In the genomic region with DNA sequence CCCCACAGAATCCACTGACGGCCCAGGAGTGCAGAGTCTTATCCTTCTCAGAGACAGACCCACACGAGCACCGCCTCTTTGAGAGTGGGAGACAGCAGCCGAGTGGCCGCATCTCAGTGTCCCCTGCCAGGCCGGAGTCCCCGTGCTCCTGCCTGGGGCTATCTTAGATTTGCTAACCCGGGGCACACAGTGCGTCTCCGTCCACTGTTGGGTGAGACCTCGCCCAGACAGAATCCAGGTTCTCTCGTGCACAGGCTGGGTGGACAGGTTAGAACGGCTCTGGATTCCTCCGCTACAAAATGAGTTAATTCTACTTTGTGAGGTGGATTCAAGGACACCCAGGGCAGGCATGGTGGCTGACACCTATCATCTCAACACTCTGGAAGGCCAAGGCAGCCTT, we compare ENCODE assay signal across 21 cellular contexts.
DNase-seq lines count a peak whose midpoint lies in the region; FAIRE-seq and TF ChIP-seq lines count a peak whose summit lies in the region.
"Had no signal": no experiment of that assay in that cellular context is flagged by ENCODE, and none has a peak within 500 bp of the region (broad histone marks: within the 10 kb centered on the region; RNA-seq: fewer than 3 reads in every experiment).

No MANE protein-coding gene starts in this region.

- no peaks in the 10 kb centered on the region for H3K9me3 ChIP-seq in H1 (ENCODE audit: insufficient read depth in 2 of 2, low read depth in 1 of 2, low read length in 1 of 2)
- no peaks in the 10 kb centered on the region for H3K9me3 ChIP-seq in neutrophil
- H3K9me3 ChIP-seq in vagina: no peaks in the 10 kb centered on the region
- H3K9me3 ChIP-seq in effector memory CD4-positive, alpha-beta T cell (ENCODE audit: control insufficient read depth, low read length): no peaks in the 10 kb centered on the region
- H3K9me3 ChIP-seq: MG63 had no signal

- H2BK120ac ChIP-seq in H1 (replicated peaks; ENCODE audit: low read depth, low read length): no peak overlapping the region

- no peak overlapping the region for H3K4me2 ChIP-seq in H1 (ENCODE audit: insufficient read depth in 1 of 2, low read depth in 2 of 2, low read length in 2 of 2)

- H3K27me3 ChIP-seq in H1 (replicated peaks in 1 of 4; ENCODE audit: control insufficient read depth in 3 of 4, extremely low read depth in 1 of 4, insufficient read depth in 3 of 4, low read length in 3 of 4) (no peaks in the 10 kb centered on the region), neutrophil (no peaks in the 10 kb centered on the region), vagina (no peaks in the 10 kb centered on the region)
- H3K27me3 ChIP-seq in effector memory CD4-positive, alpha-beta T cell (replicated peaks; ENCODE audit: control insufficient read depth, insufficient read depth, low read length, poor library complexity, severe bottlenecking): no peaks in the 10 kb centered on the region
- H3K27me3 ChIP-seq: MG63 had no signal

- no peak overlapping the region for H2BK15ac ChIP-seq in H1 (ENCODE audit: low read length)

- no peak for FAIRE-seq in H1 (lab: Jason Lieb, UNC)
- FAIRE-seq: GM12891 had no signal

- H3K4me1 ChIP-seq in H1 (replicated peaks in 1 of 4; ENCODE audit: control insufficient read depth in 3 of 4, insufficient read depth in 4 of 4, low read length in 3 of 4) (no peaks in the 10 kb centered on the region), neutrophil (ENCODE audit: control insufficient read depth in 1 of 2, insufficient read depth in 1 of 2, low read depth in 1 of 2, low read length in 1 of 2) (peaks cover 87 to 89% of the 10 kb centered on the region in 2 experiments), vagina (peaks cover 75% of the 10 kb centered on the region)
- H3K4me1 ChIP-seq in effector memory CD4-positive, alpha-beta T cell (ENCODE audit: control insufficient read depth, insufficient read depth, low read length, poor library complexity, severe bottlenecking): no peaks in the 10 kb centered on the region

- H4K91ac ChIP-seq in H1 (replicated peaks; ENCODE audit: insufficient read length, low read length): no peak overlapping the region

- no peak overlapping the region for H3K4ac ChIP-seq in H1 (replicated peaks; ENCODE audit: insufficient read length, low read depth, low read length)

- no peaks in the 10 kb centered on the region for H3K36me3 ChIP-seq in H1 (ENCODE audit: control insufficient read depth in 2 of 4, insufficient read depth in 4 of 4, low read length in 3 of 4)
- peaks cover 42% of the 10 kb centered on the region for H3K36me3 ChIP-seq in neutrophil
- H3K36me3 ChIP-seq in vagina: no peaks in the 10 kb centered on the region
- no peaks in the 10 kb centered on the region for H3K36me3 ChIP-seq in effector memory CD4-positive, alpha-beta T cell (ENCODE audit: control insufficient read depth, insufficient read depth, low read length)
- H3K36me3 ChIP-seq: MG63 had no signal

- H2AK5ac ChIP-seq in H1 (ENCODE audit: low read depth, low read length): no peak overlapping the region

- no peak overlapping the region for H3K18ac ChIP-seq in H1 (ENCODE audit: extremely low read depth, low read length)

- no peak overlapping the region for H3K27ac ChIP-seq in H1 (ENCODE audit: low read depth, low read length)
- peak overlapping the region; percentile 55 for H3K27ac ChIP-seq in neutrophil
- H3K27ac ChIP-seq in vagina: peak overlapping the region; percentile 54
- H3K27ac ChIP-seq in effector memory CD4-positive, alpha-beta T cell (ENCODE audit: insufficient read depth, low read length, poor library complexity, severe bottlenecking): no peak overlapping the region
- H3K27ac ChIP-seq: 22Rv1, C4-2B, SK-N-MC had no signal

- H4K5ac ChIP-seq in H1 (ENCODE audit: insufficient read length, low read depth, low read length): no peak overlapping the region

- TF ChIP-seq RAD21 in H1 (IDR thresholded peaks at IDR 0.05 in 1 of 2, conservative IDR thresholded peaks at IDR 0.05 in 1 of 2; ENCODE audit: low read depth in 2 of 2, low read length in 2 of 2): no peak

- TF ChIP-seq EP300 in H1 (IDR thresholded peaks at IDR 0.05; ENCODE audit: borderline replicate concordance in 1 of 2, low read depth in 2 of 2, low read length in 2 of 2): no peak

- no peak overlapping the region for H2AFZ ChIP-seq in H1 (ENCODE audit: low read length)

- intact Hi-C loops in vagina (cut with DNase I): loop anchor here (5.0 kb wide), 1 partner anchor 216 kb away; no protein-coding TSS in a partner anchor

- H3K56ac ChIP-seq in H1 (replicated peaks; ENCODE audit: insufficient read length, low read depth, low read length): no peak overlapping the region

- no peak overlapping the region for H3K23ac ChIP-seq in H1 (ENCODE audit: insufficient read length)

- DNase-seq in activated CD8-positive, alpha-beta memory T cell treated with anti-CD3 and anti-CD28 coated beads for 24 hours: peak; percentile 53
- DNase-seq in activated CD8-positive, alpha-beta memory T cell treated with anti-CD3 and anti-CD28 coated beads, Interleukin-2, amount 50 U/mL, for 48 hours: no peak
- no peak for DNase-seq in H1 (ENCODE audit: low read depth in 1 of 2, low spot score in 2 of 2)
- DNase-seq in vagina (ENCODE audit: extremely low spot score in 2 of 2): peak in 1 of 2 donors; percentile 69
- no peak for DNase-seq in effector memory CD4-positive, alpha-beta T cell
- DNase-seq in NOMO-1 treated with DMSO at 0.1 percent for 48 hours (lab: John Stamatoyannopoulos, UW; ENCODE audit: unreplicated experiment): no peak
- DNase-seq in NAMALWA (ENCODE audit: low spot score): no peak
- DNase-seq: DMS79 treated with DMSO at 0.1 percent for 48 hours, GF-D8, KG1, NCI-H1048, NCI-H1694, NCI-H446 treated with DMSO at 0.1 percent for 48 hours, NCI-H526 treated with DMSO at 0.1 percent for 48 hours, SHP77 treated with DMSO at 0.1 percent for 48 hours had no signal

- WGBS in H1 (ENCODE audit: extremely low coverage in 1 of 2, insufficient coverage in 1 of 2, insufficient read length in 1 of 2, insufficient replicate concordance in 2 of 2, low coverage in 1 of 2, low lambda C conversion rate in 2 of 2, missing lambda C conversion rate in 1 of 2), 2 experiments: 90% methylated on average over 14 of the region's 14 CpGs; no CpG with 5 or more reads in 1 of the 2 experiments

- POLR2A ChIA-PET in H1 (lab: Charles Lee; ENCODE audit: partially characterized antibody): no interaction called here

- H3K4me3 ChIP-seq in H1 (ENCODE audit: extremely low read depth in 1 of 4, insufficient read depth in 2 of 4, low read depth in 3 of 4, low read length in 4 of 4) (no peak overlapping the region), neutrophil (ENCODE audit: low read depth in 1 of 2, low read length in 1 of 2) (no peak overlapping the region), vagina (no peak overlapping the region)
- no peak overlapping the region for H3K4me3 ChIP-seq in effector memory CD4-positive, alpha-beta T cell (ENCODE audit: insufficient read depth, low read depth, low read length, poor library complexity, severe bottlenecking)
- H3K4me3 ChIP-seq: MG63, SK-N-MC had no signal

- no peak for TF ChIP-seq CTCF in H1 (IDR thresholded peaks at IDR 0.05; ENCODE audit: control extremely low read depth in 1 of 3, insufficient read depth in 1 of 3, low read depth in 1 of 3, low read length in 3 of 3)
- TF ChIP-seq CTCF in neutrophil (IDR thresholded peaks at IDR 0.05): no peak
- no peak for TF ChIP-seq CTCF in vagina (IDR thresholded peaks at IDR 0.05)

- H2BK5ac ChIP-seq in H1 (ENCODE audit: low read depth, low read length): no peak overlapping the region

- H4K20me1 ChIP-seq in H1 (replicated peaks in 1 of 2; ENCODE audit: control insufficient read depth in 1 of 2, insufficient read depth in 2 of 2, low read length in 2 of 2): peaks cover 2 to 13% of the 10 kb centered on the region in 2 experiments

- no peaks in the 10 kb centered on the region; the same call in 1 of the 2 replicates for H3K23me2 ChIP-seq in H1 (ENCODE audit: low read depth, low read length)

- no peak overlapping the region for H3K14ac ChIP-seq in H1 (ENCODE audit: insufficient read length)

- peaks cover 13% of the 10 kb centered on the region for H3K79me1 ChIP-seq in H1 (ENCODE audit: low read depth, low read length)

- H2BK20ac ChIP-seq in H1 (ENCODE audit: low read length): no peak overlapping the region

- TF ChIP-seq POLR2A in H1 (IDR thresholded peaks at IDR 0.05; ENCODE audit: control extremely low read depth in 1 of 2, low read depth in 2 of 2, low read length in 2 of 2): no peak
- TF ChIP-seq POLR2A in vagina (IDR thresholded peaks at IDR 0.05): no peak

- H4K8ac ChIP-seq in H1 (ENCODE audit: extremely low read depth, insufficient read depth, low read length): peak overlapping the region; percentile 29; the same call in 1 of the 2 replicates

- H2BK12ac ChIP-seq in H1 (ENCODE audit: low read depth, low read length): no peak overlapping the region

- no peak overlapping the region for H3K9ac ChIP-seq in H1 (replicated peaks in 1 of 4; ENCODE audit: extremely low read depth in 1 of 4, low read depth in 3 of 4, low read length in 3 of 4)

- H3K79me2 ChIP-seq in H1 (ENCODE audit: control insufficient read depth in 1 of 2, insufficient read depth in 2 of 2, low read length in 2 of 2): peaks cover 0 to 2% of the 10 kb centered on the region in 2 experiments; a peak in 1 of 4 replicates

- CTCF ChIA-PET in H1 (lab: Charles Lee; ENCODE audit: partially characterized antibody): interaction anchor here (1.1 to 3.1 kb wide), 4 partner anchors 16 to 303 kb away, joined by 3 to 11 read pairs (median 4); no protein-coding TSS in a partner anchor

TF ChIP-seq in H1, 55 proteins besides CTCF, POLR2A, EP300 and RAD21 (continues in another document):
- TF ChIP-seq SP4 (IDR thresholded peaks at IDR 0.05; ENCODE audit: low read length) (no peak), RXRA (IDR thresholded peaks at IDR 0.05; ENCODE audit: insufficient read depth, low read depth, low read length) (no peak), TEAD4 (IDR thresholded peaks at IDR 0.05; ENCODE audit: low read depth, low read length) (no peak)
- TF ChIP-seq, protein P1, sequence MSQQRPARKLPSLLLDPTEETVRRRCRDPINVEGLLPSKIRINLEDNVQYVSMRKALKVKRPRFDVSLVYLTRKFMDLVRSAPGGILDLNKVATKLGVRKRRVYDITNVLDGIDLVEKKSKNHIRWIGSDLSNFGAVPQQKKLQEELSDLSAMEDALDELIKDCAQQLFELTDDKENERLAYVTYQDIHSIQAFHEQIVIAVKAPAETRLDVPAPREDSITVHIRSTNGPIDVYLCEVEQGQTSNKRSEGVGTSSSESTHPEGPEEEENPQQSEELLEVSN (IDR thresholded peaks at IDR 0.05): no peak
- TF ChIP-seq, protein P2, sequence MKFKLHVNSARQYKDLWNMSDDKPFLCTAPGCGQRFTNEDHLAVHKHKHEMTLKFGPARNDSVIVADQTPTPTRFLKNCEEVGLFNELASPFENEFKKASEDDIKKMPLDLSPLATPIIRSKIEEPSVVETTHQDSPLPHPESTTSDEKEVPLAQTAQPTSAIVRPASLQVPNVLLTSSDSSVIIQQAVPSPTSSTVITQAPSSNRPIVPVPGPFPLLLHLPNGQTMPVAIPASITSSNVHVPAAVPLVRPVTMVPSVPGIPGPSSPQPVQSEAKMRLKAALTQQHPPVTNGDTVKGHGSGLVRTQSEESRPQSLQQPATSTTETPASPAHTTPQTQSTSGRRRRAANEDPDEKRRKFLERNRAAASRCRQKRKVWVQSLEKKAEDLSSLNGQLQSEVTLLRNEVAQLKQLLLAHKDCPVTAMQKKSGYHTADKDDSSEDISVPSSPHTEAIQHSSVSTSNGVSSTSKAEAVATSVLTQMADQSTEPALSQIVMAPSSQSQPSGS (IDR thresholded peaks at IDR 0.05; ENCODE audit: low read length): no peak

Comparison
In these comparisons a context has a peak if more than half of its experiments do, and no peak if none do; other contexts are left out.
1. H3K27ac ChIP-seq: peak in neutrophil (single experiment) and vagina (single experiment); none in H1 (single experiment) and effector memory CD4-positive, alpha-beta T cell (single experiment).